In genomic region chr15:72117448-72117697, GRCh38 we compare ENCODE assay signal across 8 cellular contexts. TPM values are rescaled to one million over a fixed set of nuclear protein-coding genes. Genes with fewer than 3 reads are reported as not detected.
DNase-seq lines count a peak whose midpoint lies in the region; ATAC-seq and TF ChIP-seq lines count a peak whose summit lies in the region.

No MANE protein-coding gene starts in this region.

- H3K4me3 ChIP-seq in psoas muscle: peak overlapping the region; percentile 87

- peak overlapping the region; percentile 95 for H3K27ac ChIP-seq in psoas muscle

- H3K4me1 Mint-ChIP-seq in activated naive CD4-positive, alpha-beta T cell treated with anti-CD3 and anti-CD28 coated beads, Interleukin-2, amount 50 U/mL, for 24 hours: peaks cover 46% of the 10 kb centered on the region

- no peaks in the 10 kb centered on the region for H3K9me3 Mint-ChIP-seq in activated naive CD4-positive, alpha-beta T cell treated with anti-CD3 and anti-CD28 coated beads, Interleukin-2, amount 50 U/mL, for 24 hours

- H3K4me1 ChIP-seq in psoas muscle: peaks cover 43% of the 10 kb centered on the region

- H3K27ac Mint-ChIP-seq in activated naive CD4-positive, alpha-beta T cell treated with anti-CD3 and anti-CD28 coated beads, Interleukin-2, amount 50 U/mL, for 24 hours: peak overlapping the region; percentile 85

- no peak for TF ChIP-seq CTCF in psoas muscle (IDR thresholded peaks at IDR 0.05)

- H3K9me3 ChIP-seq in psoas muscle: no peaks in the 10 kb centered on the region

- no peaks in the 10 kb centered on the region for H3K27me3 Mint-ChIP-seq in activated naive CD4-positive, alpha-beta T cell treated with anti-CD3 and anti-CD28 coated beads, Interleukin-2, amount 50 U/mL, for 24 hours

- intact Hi-C loops in cardiac septum (cut with DNase I): loop anchor here (5.0 kb wide), 1 partner anchor 110 kb away; no protein-coding TSS in a partner anchor
- intact Hi-C loops in psoas muscle (cut with DNase I): loop anchor here in 1 of 2 donors (5.0 kb wide), 1 partner anchor 155 kb away; the partner anchor contains the start of gene PARP6

- WGBS in psoas muscle, 3 donors: 0 to 1% (median 0%) methylated on average over 7 to 27 of the region's 27 CpGs

- no peaks in the 10 kb centered on the region for H3K36me3 ChIP-seq in psoas muscle (ENCODE audit: insufficient read depth in 1 of 2, low read depth in 1 of 2)

- H3K36me3 Mint-ChIP-seq in activated naive CD4-positive, alpha-beta T cell treated with anti-CD3 and anti-CD28 coated beads, Interleukin-2, amount 50 U/mL, for 24 hours: no peaks in the 10 kb centered on the region

- no peaks in the 10 kb centered on the region for H3K27me3 ChIP-seq in psoas muscle (ENCODE audit: insufficient read depth in 3 of 3, low read length in 2 of 3)

- peak; percentile 32 for ATAC-seq in HG03378 (IDR thresholded peaks at IDR 0.05; ENCODE audit: unreplicated experiment)
- ATAC-seq in SK-N-SH treated with all-trans-retinoic acid at 6 μM for 48 hours: peak; percentile 92
- peak; percentile 67 to 80 (median 75) for ATAC-seq in psoas muscle

- peak overlapping the region; percentile 95 for H3K4me3 Mint-ChIP-seq in activated naive CD4-positive, alpha-beta T cell treated with anti-CD3 and anti-CD28 coated beads, Interleukin-2, amount 50 U/mL, for 24 hours

- peak; percentile 78 for DNase-seq in AG08395 (ENCODE audit: low spot score)
- peak; percentile 22 for DNase-seq in GM19240 (ENCODE audit: insufficient read length, low spot score)
- peak; percentile 86 for DNase-seq in cardiac septum (ENCODE audit: low spot score)
- peak; percentile 86 to 89 for DNase-seq in psoas muscle
- DNase-seq in NCI-H446 treated with DMSO at 0.1 percent for 48 hours (lab: John Stamatoyannopoulos, UW): no peak

TF ChIP-seq in SK-N-SH treated with all-trans-retinoic acid at 6 μM for 48 hours, 23 proteins besides CTCF, POLR2A, EP300 and RAD21:
- TF ChIP-seq SNAI2 (CRISPR knock-in tag; IDR thresholded peaks at IDR 0.05) (no peak), ZNF565 (CRISPR knock-in tag; conservative IDR thresholded peaks at IDR 0.05; ENCODE audit: low read depth) (no peak), GLIS3 (CRISPR knock-in tag; IDR thresholded peaks at IDR 0.05) (no peak), PATZ1 (CRISPR knock-in tag; IDR thresholded peaks at IDR 0.05; ENCODE audit: borderline replicate concordance) (no peak), TOX (CRISPR knock-in tag; IDR thresholded peaks at IDR 0.05; ENCODE audit: borderline replicate concordance) (no peak), RARB (CRISPR knock-in tag; IDR thresholded peaks at IDR 0.05) (no peak), ZNF70 (CRISPR knock-in tag; IDR thresholded peaks at IDR 0.05) (no peak), ZC3H10 (CRISPR knock-in tag; IDR thresholded peaks at IDR 0.05) (no peak), ZFP30 (CRISPR knock-in tag; IDR thresholded peaks at IDR 0.05) (no peak), PPARA (CRISPR knock-in tag; IDR thresholded peaks at IDR 0.05; ENCODE audit: borderline replicate concordance) (no peak), TCF4 (CRISPR knock-in tag; IDR thresholded peaks at IDR 0.05; ENCODE audit: borderline replicate concordance) (no peak), ZFP3 (CRISPR knock-in tag; IDR thresholded peaks at IDR 0.05) (no peak), ARNTL (CRISPR knock-in tag; IDR thresholded peaks at IDR 0.05; ENCODE audit: borderline replicate concordance, low read depth) (no peak), ESRRG (CRISPR knock-in tag; IDR thresholded peaks at IDR 0.05) (no peak), ISL1 (CRISPR knock-in tag; IDR thresholded peaks at IDR 0.05) (no peak), OSR1 (CRISPR knock-in tag; IDR thresholded peaks at IDR 0.05) (no peak), CSRNP3 (CRISPR knock-in tag; IDR thresholded peaks at IDR 0.05) (no peak), POU6F1 (CRISPR knock-in tag; IDR thresholded peaks at IDR 0.05; ENCODE audit: borderline replicate concordance, low read depth) (no peak), ZNF8 (CRISPR knock-in tag; IDR thresholded peaks at IDR 0.05) (no peak), CREB5 (CRISPR knock-in tag; IDR thresholded peaks at IDR 0.05; ENCODE audit: low read depth) (no peak)

RNA-seq across cellular contexts. Expression of gene MYO9A, which starts 0.6 kb away (rescaled TPM):
- total RNA-seq in cardiac septum: 31.4 TPM
- total RNA-seq in psoas muscle: 10 to 100 TPM; 23.0 to 28.4 (median 25.9) TPM
- 1 to 10 TPM; 3.4 to 8.3 (median 3.6) TPM for polyA plus RNA-seq in psoas muscle

RNA-seq across cellular contexts. Expression of gene SENP8, which starts 0.8 kb away (rescaled TPM):
- total RNA-seq in cardiac septum (4.2 TPM), psoas muscle (1 to 10 TPM; 3.1 to 5.0 (median 4.3) TPM)
- 1 to 10 TPM; 1.5 to 3.3 (median 2.3) TPM for polyA plus RNA-seq in psoas muscle

Comparison
In these comparisons a context has a peak if more than half of its experiments do, and no peak if none do; other contexts are left out.
1. ATAC-seq: peak in every context shown above with its lines; median percentile 92 in SK-N-SH treated with all-trans-retinoic acid at 6 μM for 48 hours; 75 in psoas muscle; 32 in HG03378.